In the genomic region with DNA sequence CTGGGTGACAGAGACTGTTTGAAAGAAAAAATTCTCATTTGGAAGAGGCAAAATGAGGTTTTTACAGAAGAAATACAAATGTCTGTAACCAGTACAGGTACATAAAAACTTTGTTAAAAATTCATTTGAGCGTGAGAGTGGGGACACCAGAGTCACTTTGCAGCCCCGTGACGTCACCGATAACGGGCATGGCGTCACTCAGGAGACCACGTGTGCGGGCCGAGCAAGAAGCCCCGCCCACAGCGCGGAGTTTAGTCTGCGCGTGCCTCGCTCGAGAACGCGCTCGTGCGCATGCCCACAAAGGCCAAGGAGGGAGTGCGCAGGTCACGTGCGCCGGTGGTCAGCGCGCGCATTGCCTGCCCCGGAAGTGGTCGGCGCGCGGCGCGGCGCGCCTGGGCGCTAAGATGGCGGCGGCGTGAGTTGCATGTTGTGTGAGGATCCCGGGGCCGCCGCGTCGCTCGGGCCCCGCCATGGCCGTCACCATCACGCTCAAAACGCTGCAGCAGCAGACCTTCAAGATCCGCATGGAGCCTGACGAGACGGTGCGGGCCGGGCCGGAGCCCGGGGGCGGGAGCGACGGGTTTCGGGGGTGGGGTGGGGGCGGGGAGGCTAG, we compare ENCODE assay signal across 1 cellular context.
TF ChIP-seq lines count a peak whose summit lies in the region.

A gene (plus strand): TSS at position 384 of the 613 bp plus-strand sequence. CDS start 87 bp downstream, at position 471.

TF ChIP-seq in WTC11, 78 proteins besides CTCF, POLR2A, EP300 and RAD21 (continued from another document and continues in another):
- TF ChIP-seq, protein P1, sequence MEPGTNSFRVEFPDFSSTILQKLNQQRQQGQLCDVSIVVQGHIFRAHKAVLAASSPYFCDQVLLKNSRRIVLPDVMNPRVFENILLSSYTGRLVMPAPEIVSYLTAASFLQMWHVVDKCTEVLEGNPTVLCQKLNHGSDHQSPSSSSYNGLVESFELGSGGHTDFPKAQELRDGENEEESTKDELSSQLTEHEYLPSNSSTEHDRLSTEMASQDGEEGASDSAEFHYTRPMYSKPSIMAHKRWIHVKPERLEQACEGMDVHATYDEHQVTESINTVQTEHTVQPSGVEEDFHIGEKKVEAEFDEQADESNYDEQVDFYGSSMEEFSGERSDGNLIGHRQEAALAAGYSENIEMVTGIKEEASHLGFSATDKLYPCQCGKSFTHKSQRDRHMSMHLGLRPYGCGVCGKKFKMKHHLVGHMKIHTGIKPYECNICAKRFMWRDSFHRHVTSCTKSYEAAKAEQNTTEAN (CRISPR knock-in tag; IDR thresholded peaks at IDR 0.05), result peak; percentile 93
- TF ChIP-seq, protein P2, sequence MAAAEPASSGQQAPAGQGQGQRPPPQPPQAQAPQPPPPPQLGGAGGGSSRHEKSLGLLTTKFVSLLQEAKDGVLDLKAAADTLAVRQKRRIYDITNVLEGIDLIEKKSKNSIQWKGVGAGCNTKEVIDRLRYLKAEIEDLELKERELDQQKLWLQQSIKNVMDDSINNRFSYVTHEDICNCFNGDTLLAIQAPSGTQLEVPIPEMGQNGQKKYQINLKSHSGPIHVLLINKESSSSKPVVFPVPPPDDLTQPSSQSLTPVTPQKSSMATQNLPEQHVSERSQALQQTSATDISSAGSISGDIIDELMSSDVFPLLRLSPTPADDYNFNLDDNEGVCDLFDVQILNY (CRISPR knock-in tag; IDR thresholded peaks at IDR 0.05), result peak; percentile 94
- TF ChIP-seq EMX1 (CRISPR knock-in tag; IDR thresholded peaks at IDR 0.05), result peak; percentile 98
- no peak; the same call in 1 of the 2 replicates for TF ChIP-seq HMGA2 (CRISPR knock-in tag; IDR thresholded peaks at IDR 0.05)
- TF ChIP-seq KAT7 (CRISPR knock-in tag; IDR thresholded peaks at IDR 0.05; ENCODE audit: borderline replicate concordance), result no peak
- peak; percentile 55; the same call in 1 of the 2 replicates for TF ChIP-seq ZNF232 (CRISPR knock-in tag; IDR thresholded peaks at IDR 0.05)
- TF ChIP-seq RORB (CRISPR knock-in tag; IDR thresholded peaks at IDR 0.05), result no peak
- TF ChIP-seq, protein P3, sequence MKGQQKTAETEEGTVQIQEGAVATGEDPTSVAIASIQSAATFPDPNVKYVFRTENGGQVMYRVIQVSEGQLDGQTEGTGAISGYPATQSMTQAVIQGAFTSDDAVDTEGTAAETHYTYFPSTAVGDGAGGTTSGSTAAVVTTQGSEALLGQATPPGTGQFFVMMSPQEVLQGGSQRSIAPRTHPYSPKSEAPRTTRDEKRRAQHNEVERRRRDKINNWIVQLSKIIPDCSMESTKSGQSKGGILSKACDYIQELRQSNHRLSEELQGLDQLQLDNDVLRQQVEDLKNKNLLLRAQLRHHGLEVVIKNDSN (CRISPR knock-in tag; IDR thresholded peaks at IDR 0.05), result peak; percentile 100
- no peak for TF ChIP-seq NR3C1 (CRISPR knock-in tag; conservative IDR thresholded peaks at IDR 0.05; ENCODE audit: low read depth)
- peak; percentile 93 for TF ChIP-seq SP1 (CRISPR knock-in tag; conservative IDR thresholded peaks at IDR 0.05)
- TF ChIP-seq, protein P4, sequence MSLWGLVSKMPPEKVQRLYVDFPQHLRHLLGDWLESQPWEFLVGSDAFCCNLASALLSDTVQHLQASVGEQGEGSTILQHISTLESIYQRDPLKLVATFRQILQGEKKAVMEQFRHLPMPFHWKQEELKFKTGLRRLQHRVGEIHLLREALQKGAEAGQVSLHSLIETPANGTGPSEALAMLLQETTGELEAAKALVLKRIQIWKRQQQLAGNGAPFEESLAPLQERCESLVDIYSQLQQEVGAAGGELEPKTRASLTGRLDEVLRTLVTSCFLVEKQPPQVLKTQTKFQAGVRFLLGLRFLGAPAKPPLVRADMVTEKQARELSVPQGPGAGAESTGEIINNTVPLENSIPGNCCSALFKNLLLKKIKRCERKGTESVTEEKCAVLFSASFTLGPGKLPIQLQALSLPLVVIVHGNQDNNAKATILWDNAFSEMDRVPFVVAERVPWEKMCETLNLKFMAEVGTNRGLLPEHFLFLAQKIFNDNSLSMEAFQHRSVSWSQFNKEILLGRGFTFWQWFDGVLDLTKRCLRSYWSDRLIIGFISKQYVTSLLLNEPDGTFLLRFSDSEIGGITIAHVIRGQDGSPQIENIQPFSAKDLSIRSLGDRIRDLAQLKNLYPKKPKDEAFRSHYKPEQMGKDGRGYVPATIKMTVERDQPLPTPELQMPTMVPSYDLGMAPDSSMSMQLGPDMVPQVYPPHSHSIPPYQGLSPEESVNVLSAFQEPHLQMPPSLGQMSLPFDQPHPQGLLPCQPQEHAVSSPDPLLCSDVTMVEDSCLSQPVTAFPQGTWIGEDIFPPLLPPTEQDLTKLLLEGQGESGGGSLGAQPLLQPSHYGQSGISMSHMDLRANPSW (CRISPR knock-in tag; conservative IDR thresholded peaks at IDR 0.05; ENCODE audit: low read depth), result no peak
- no peak for TF ChIP-seq ELF4 (CRISPR knock-in tag; IDR thresholded peaks at IDR 0.05; ENCODE audit: low read depth)
- TF ChIP-seq ZNF317 (CRISPR knock-in tag; IDR thresholded peaks at IDR 0.05; ENCODE audit: borderline replicate concordance, low read depth), result no peak
- TF ChIP-seq SOX15 (CRISPR knock-in tag; IDR thresholded peaks at IDR 0.05), result no peak
- TF ChIP-seq, protein P5, sequence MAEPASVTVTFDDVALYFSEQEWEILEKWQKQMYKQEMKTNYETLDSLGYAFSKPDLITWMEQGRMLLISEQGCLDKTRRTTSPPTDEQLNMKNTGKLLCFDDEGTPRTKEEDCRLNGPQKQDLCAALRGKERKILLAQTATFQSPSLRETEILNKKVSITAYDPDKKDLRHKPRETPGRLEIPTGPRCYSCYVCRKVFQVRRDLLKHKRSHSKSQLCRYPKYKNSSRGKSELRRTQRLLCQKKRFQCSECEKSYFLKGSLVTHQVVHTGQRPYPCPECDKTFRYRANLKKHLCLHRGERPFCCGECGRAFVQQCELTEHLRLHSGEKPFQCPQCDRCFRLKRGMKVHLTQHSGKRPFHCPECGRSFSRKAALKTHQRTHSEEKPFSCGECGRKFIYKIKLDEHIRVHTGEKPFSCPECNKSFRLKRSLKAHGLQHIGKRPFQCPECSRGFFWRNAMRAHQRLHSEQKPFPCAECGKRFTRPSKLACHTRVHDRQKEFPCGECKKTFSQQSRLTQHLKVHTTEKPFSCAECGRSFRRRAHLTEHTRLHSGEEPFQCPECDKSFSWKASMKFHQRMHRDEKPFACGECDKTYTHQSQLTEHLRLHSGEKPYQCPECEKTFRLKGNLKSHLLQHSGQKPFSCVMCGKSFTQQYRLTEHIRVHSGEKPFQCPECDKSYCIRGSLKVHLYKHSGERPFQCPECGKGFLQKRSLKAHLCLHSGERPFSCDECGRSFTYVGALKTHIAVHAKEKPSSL (CRISPR knock-in tag; conservative IDR thresholded peaks at IDR 0.05), result peak; percentile 84
- TF ChIP-seq, protein P6, sequence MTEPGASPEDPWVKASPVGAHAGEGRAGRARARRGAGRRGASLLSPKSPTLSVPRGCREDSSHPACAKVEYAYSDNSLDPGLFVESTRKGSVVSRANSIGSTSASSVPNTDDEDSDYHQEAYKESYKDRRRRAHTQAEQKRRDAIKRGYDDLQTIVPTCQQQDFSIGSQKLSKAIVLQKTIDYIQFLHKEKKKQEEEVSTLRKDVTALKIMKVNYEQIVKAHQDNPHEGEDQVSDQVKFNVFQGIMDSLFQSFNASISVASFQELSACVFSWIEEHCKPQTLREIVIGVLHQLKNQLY (CRISPR knock-in tag; IDR thresholded peaks at IDR 0.05), result no peak; the same call in 1 of the 2 replicates
- no peak for TF ChIP-seq NR1H2 (CRISPR knock-in tag; IDR thresholded peaks at IDR 0.05)
- TF ChIP-seq FOXJ3 (CRISPR knock-in tag; IDR thresholded peaks at IDR 0.05; ENCODE audit: borderline replicate concordance), result no peak
- 0 out of 2 replicates have a peak, but pooled peaks have one; percentile 44 for TF ChIP-seq CBFB (CRISPR knock-in tag; IDR thresholded peaks at IDR 0.05; ENCODE audit: low read depth)
- TF ChIP-seq, protein P7, sequence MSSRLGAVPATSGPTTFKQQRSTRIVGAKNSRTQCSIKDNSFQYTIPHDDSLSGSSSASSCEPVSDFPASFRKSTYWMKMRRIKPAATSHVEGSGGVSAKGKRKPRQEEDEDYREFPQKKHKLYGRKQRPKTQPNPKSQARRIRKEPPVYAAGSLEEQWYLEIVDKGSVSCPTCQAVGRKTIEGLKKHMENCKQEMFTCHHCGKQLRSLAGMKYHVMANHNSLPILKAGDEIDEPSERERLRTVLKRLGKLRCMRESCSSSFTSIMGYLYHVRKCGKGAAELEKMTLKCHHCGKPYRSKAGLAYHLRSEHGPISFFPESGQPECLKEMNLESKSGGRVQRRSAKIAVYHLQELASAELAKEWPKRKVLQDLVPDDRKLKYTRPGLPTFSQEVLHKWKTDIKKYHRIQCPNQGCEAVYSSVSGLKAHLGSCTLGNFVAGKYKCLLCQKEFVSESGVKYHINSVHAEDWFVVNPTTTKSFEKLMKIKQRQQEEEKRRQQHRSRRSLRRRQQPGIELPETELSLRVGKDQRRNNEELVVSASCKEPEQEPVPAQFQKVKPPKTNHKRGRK (CRISPR knock-in tag; IDR thresholded peaks at IDR 0.05; ENCODE audit: borderline replicate concordance), result no peak
- peak; percentile 99 for TF ChIP-seq ZNF416 (CRISPR knock-in tag; IDR thresholded peaks at IDR 0.05)
- TF ChIP-seq NFYB (CRISPR knock-in tag; conservative IDR thresholded peaks at IDR 0.05; ENCODE audit: low read depth), result no peak; the same call in 1 of the 2 replicates
- no peak; the same call in 1 of the 2 replicates for TF ChIP-seq ESRRA (CRISPR knock-in tag; IDR thresholded peaks at IDR 0.05; ENCODE audit: borderline replicate concordance)
- TF ChIP-seq, protein P8, sequence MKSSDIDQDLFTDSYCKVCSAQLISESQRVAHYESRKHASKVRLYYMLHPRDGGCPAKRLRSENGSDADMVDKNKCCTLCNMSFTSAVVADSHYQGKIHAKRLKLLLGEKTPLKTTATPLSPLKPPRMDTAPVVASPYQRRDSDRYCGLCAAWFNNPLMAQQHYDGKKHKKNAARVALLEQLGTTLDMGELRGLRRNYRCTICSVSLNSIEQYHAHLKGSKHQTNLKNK (CRISPR knock-in tag; IDR thresholded peaks at IDR 0.05), result peak; percentile 59; the same call in 1 of the 2 replicates
- TF ChIP-seq FOXK1 (CRISPR knock-in tag; IDR thresholded peaks at IDR 0.05), result peak; percentile 94
- TF ChIP-seq, protein P9, sequence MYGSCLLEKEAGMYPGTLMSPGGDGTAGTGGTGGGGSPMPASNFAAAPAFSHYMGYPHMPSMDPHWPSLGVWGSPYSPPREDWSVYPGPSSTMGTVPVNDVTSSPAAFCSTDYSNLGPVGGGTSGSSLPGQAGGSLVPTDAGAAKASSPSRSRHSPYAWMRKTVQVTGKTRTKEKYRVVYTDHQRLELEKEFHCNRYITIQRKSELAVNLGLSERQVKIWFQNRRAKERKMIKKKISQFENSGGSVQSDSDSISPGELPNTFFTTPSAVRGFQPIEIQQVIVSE (CRISPR knock-in tag; IDR thresholded peaks at IDR 0.05; ENCODE audit: borderline replicate concordance), result no peak; the same call in 1 of the 2 replicates
- peak; percentile 88 for TF ChIP-seq FOXP1 (CRISPR knock-in tag; IDR thresholded peaks at IDR 0.05; ENCODE audit: borderline replicate concordance)
- TF ChIP-seq SMAD3 (CRISPR knock-in tag; IDR thresholded peaks at IDR 0.05; ENCODE audit: borderline replicate concordance), result no peak
- no peak for TF ChIP-seq JAZF1 (CRISPR knock-in tag; IDR thresholded peaks at IDR 0.05)
- TF ChIP-seq, protein P10, sequence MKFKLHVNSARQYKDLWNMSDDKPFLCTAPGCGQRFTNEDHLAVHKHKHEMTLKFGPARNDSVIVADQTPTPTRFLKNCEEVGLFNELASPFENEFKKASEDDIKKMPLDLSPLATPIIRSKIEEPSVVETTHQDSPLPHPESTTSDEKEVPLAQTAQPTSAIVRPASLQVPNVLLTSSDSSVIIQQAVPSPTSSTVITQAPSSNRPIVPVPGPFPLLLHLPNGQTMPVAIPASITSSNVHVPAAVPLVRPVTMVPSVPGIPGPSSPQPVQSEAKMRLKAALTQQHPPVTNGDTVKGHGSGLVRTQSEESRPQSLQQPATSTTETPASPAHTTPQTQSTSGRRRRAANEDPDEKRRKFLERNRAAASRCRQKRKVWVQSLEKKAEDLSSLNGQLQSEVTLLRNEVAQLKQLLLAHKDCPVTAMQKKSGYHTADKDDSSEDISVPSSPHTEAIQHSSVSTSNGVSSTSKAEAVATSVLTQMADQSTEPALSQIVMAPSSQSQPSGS (CRISPR knock-in tag; IDR thresholded peaks at IDR 0.05; ENCODE audit: borderline replicate concordance, low read depth), result peak; percentile 63
- TF ChIP-seq, protein P11, sequence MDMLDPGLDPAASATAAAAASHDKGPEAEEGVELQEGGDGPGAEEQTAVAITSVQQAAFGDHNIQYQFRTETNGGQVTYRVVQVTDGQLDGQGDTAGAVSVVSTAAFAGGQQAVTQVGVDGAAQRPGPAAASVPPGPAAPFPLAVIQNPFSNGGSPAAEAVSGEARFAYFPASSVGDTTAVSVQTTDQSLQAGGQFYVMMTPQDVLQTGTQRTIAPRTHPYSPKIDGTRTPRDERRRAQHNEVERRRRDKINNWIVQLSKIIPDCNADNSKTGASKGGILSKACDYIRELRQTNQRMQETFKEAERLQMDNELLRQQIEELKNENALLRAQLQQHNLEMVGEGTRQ (CRISPR knock-in tag; IDR thresholded peaks at IDR 0.05), result peak; percentile 99
- TF ChIP-seq ZNF423 (CRISPR knock-in tag; IDR thresholded peaks at IDR 0.05), result no peak
- TF ChIP-seq, protein P12, sequence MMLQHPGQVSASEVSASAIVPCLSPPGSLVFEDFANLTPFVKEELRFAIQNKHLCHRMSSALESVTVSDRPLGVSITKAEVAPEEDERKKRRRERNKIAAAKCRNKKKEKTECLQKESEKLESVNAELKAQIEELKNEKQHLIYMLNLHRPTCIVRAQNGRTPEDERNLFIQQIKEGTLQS (CRISPR knock-in tag; conservative IDR thresholded peaks at IDR 0.05), result 0 out of 2 replicates have a peak, but pooled peaks have one; percentile 48
- TF ChIP-seq SMAD4 (CRISPR knock-in tag; IDR thresholded peaks at IDR 0.05), result no peak
- TF ChIP-seq ZNF396 (CRISPR knock-in tag; IDR thresholded peaks at IDR 0.05; ENCODE audit: borderline replicate concordance), result no peak
- TF ChIP-seq CREB1 (CRISPR knock-in tag; IDR thresholded peaks at IDR 0.05), result no peak
- TF ChIP-seq, protein P13, sequence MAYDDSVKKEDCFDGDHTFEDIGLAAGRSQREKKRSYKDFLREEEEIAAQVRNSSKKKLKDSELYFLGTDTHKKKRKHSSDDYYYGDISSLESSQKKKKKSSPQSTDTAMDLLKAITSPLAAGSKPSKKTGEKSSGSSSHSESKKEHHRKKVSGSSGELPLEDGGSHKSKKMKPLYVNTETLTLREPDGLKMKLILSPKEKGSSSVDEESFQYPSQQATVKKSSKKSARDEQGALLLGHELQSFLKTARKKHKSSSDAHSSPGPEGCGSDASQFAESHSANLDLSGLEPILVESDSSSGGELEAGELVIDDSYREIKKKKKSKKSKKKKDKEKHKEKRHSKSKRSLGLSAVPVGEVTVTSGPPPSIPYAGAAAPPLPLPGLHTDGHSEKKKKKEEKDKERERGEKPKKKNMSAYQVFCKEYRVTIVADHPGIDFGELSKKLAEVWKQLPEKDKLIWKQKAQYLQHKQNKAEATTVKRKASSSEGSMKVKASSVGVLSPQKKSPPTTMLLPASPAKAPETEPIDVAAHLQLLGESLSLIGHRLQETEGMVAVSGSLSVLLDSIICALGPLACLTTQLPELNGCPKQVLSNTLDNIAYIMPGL (CRISPR knock-in tag; IDR thresholded peaks at IDR 0.05), result 0 out of 2 replicates have a peak, but pooled peaks have one; percentile 44
